Comparison of ENCODE assay signal across 1 cellular context in the genomic region with DNA sequence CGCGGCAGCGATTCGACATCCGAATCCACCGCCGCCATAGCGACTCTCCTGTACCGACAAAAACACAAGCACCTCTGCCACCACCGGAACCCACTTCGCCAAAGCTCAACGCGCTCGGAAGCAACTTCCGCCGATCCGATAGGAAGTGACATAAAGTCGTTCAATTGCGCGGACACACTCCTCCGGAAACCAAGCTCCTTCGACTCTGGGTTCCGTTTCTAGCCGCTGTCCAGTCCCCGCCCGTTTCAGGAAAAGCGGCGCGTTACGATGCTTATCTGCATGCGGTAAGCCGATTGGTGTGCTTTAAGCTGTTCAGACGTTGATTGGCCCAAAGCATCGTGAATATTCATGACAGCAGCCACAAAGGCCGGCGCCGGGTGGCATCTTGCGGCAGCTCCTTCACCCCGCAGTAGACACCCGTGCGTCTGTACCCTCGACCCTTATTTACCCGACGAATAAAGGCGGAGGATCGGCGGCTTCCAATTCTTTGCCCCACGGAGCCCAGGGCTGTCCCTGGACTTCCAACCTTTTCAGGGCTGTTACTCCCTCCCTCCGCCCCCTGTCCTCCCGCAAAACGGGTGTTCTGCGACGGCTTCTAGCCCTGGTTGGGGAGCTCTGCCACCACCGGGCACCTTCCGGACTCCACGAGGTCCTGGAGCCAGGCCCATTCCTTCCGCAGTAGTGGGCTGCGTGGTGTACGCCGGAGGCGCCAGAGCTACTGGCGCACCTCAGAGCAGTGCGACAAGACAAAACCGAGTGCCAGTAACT.
A peak's percentile ranks its signal among the peaks of the same experiment; 100 is the strongest.
TF ChIP-seq lines count a peak whose summit lies in the region.

A gene with protein sequence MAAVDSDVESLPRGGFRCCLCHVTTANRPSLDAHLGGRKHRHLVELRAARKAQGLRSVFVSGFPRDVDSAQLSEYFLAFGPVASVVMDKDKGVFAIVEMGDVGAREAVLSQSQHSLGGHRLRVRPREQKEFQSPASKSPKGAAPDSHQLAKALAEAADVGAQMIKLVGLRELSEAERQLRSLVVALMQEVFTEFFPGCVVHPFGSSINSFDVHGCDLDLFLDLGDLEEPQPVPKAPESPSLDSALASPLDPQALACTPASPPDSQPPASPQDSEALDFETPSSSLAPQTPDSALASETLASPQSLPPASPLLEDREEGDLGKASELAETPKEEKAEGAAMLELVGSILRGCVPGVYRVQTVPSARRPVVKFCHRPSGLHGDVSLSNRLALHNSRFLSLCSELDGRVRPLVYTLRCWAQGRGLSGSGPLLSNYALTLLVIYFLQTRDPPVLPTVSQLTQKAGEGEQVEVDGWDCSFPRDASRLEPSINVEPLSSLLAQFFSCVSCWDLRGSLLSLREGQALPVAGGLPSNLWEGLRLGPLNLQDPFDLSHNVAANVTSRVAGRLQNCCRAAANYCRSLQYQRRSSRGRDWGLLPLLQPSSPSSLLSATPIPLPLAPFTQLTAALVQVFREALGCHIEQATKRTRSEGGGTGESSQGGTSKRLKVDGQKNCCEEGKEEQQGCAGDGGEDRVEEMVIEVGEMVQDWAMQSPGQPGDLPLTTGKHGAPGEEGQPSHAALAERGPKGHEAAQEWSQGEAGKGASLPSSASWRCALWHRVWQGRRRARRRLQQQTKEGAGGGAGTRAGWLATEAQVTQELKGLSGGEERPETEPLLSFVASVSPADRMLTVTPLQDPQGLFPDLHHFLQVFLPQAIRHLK (minus strand): TSS at position 76 of the 768 bp plus-strand sequence. CDS start 38 bp downstream, at position 38.

TF ChIP-seq in HepG2, 621 proteins besides CTCF, POLR2A, EP300 and RAD21 (continued from another document and continues in another):
- TF ChIP-seq ZNF652 (CRISPR knock-in tag; IDR thresholded peaks at IDR 0.05; ENCODE audit: borderline replicate concordance, low read depth): peak; percentile 78; the same call in 1 of the 2 replicates
- TF ChIP-seq, protein P1, sequence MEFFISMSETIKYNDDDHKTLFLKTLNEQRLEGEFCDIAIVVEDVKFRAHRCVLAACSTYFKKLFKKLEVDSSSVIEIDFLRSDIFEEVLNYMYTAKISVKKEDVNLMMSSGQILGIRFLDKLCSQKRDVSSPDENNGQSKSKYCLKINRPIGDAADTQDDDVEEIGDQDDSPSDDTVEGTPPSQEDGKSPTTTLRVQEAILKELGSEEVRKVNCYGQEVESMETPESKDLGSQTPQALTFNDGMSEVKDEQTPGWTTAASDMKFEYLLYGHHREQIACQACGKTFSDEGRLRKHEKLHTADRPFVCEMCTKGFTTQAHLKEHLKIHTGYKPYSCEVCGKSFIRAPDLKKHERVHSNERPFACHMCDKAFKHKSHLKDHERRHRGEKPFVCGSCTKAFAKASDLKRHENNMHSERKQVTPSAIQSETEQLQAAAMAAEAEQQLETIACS (CRISPR knock-in tag; IDR thresholded peaks at IDR 0.05): no peak
- TF ChIP-seq HOXA5 (CRISPR knock-in tag; IDR thresholded peaks at IDR 0.05): peak; percentile 89
- TF ChIP-seq, protein P2, sequence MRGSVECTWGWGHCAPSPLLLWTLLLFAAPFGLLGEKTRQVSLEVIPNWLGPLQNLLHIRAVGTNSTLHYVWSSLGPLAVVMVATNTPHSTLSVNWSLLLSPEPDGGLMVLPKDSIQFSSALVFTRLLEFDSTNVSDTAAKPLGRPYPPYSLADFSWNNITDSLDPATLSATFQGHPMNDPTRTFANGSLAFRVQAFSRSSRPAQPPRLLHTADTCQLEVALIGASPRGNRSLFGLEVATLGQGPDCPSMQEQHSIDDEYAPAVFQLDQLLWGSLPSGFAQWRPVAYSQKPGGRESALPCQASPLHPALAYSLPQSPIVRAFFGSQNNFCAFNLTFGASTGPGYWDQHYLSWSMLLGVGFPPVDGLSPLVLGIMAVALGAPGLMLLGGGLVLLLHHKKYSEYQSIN (CRISPR knock-in tag; IDR thresholded peaks at IDR 0.05; ENCODE audit: borderline replicate concordance): no peak
- TF ChIP-seq KMT2B (CRISPR knock-in tag; IDR thresholded peaks at IDR 0.05): peak; percentile 90
- no peak for TF ChIP-seq ZNF329 (CRISPR knock-in tag; IDR thresholded peaks at IDR 0.05; ENCODE audit: low read depth)
- TF ChIP-seq ATM (IDR thresholded peaks at IDR 0.05; ENCODE audit: borderline replicate concordance): no peak
- TF ChIP-seq, protein P3, sequence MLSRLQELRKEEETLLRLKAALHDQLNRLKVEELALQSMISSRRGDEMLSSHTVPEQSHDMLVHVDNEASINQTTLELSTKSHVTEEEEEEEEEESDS (CRISPR knock-in tag; IDR thresholded peaks at IDR 0.05; ENCODE audit: borderline replicate concordance): peak; percentile 98
- no peak for TF ChIP-seq HNRNPUL1 (IDR thresholded peaks at IDR 0.05; ENCODE audit: low read depth, low read length)
- TF ChIP-seq, protein P4, sequence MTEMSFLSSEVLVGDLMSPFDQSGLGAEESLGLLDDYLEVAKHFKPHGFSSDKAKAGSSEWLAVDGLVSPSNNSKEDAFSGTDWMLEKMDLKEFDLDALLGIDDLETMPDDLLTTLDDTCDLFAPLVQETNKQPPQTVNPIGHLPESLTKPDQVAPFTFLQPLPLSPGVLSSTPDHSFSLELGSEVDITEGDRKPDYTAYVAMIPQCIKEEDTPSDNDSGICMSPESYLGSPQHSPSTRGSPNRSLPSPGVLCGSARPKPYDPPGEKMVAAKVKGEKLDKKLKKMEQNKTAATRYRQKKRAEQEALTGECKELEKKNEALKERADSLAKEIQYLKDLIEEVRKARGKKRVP (CRISPR knock-in tag; IDR thresholded peaks at IDR 0.05): peak in 1 of 2 experiments; percentile 53; a peak in 1 of 4 replicates
- TF ChIP-seq SCMH1 (CRISPR knock-in tag; IDR thresholded peaks at IDR 0.05; ENCODE audit: borderline replicate concordance): no peak
- TF ChIP-seq EHMT2 (IDR thresholded peaks at IDR 0.05; ENCODE audit: borderline replicate concordance, low read depth, low read length): no peak; the same call in 1 of the 2 replicates
- no peak for TF ChIP-seq ZNF234 (CRISPR knock-in tag; conservative IDR thresholded peaks at IDR 0.05)
- peak; percentile 95; the same call in 1 of the 2 replicates for TF ChIP-seq AHR (CRISPR knock-in tag; IDR thresholded peaks at IDR 0.05)
- no peak for TF ChIP-seq MTA3 (CRISPR knock-in tag; IDR thresholded peaks at IDR 0.05)
- TF ChIP-seq, protein P5, sequence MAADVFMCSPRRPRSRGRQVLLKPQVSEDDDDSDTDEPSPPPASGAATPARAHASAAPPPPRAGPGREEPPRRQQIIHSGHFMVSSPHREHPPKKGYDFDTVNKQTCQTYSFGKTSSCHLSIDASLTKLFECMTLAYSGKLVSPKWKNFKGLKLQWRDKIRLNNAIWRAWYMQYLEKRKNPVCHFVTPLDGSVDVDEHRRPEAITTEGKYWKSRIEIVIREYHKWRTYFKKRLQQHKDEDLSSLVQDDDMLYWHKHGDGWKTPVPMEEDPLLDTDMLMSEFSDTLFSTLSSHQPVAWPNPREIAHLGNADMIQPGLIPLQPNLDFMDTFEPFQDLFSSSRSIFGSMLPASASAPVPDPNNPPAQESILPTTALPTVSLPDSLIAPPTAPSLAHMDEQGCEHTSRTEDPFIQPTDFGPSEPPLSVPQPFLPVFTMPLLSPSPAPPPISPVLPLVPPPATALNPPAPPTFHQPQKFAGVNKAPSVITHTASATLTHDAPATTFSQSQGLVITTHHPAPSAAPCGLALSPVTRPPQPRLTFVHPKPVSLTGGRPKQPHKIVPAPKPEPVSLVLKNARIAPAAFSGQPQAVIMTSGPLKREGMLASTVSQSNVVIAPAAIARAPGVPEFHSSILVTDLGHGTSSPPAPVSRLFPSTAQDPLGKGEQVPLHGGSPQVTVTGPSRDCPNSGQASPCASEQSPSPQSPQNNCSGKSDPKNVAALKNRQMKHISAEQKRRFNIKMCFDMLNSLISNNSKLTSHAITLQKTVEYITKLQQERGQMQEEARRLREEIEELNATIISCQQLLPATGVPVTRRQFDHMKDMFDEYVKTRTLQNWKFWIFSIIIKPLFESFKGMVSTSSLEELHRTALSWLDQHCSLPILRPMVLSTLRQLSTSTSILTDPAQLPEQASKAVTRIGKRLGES (CRISPR knock-in tag; IDR thresholded peaks at IDR 0.05; ENCODE audit: borderline replicate concordance): no peak
- peak; percentile 97 for TF ChIP-seq PHF20 (CRISPR knock-in tag; IDR thresholded peaks at IDR 0.05)
- peak; percentile 74; the same call in 1 of the 2 replicates for TF ChIP-seq MAZ (IDR thresholded peaks at IDR 0.05; ENCODE audit: borderline replicate concordance, low read depth, low read length)
- peak; percentile 87 for TF ChIP-seq MAZ (CRISPR knock-in tag; IDR thresholded peaks at IDR 0.05; ENCODE audit: low read depth)
- peak; percentile 97 for TF ChIP-seq ZBTB38 (CRISPR knock-in tag; IDR thresholded peaks at IDR 0.05)
- TF ChIP-seq ZBTB7A (CRISPR knock-in tag; IDR thresholded peaks at IDR 0.05): no peak
- peak; percentile 80; the same call in 1 of the 2 replicates for TF ChIP-seq ZSCAN21 (CRISPR knock-in tag; IDR thresholded peaks at IDR 0.05; ENCODE audit: borderline replicate concordance)
- TF ChIP-seq ZNF619 (CRISPR knock-in tag; IDR thresholded peaks at IDR 0.05): peak; percentile 91; the same call in 1 of the 2 replicates
- peak; percentile 98 for TF ChIP-seq U2AF1 (optimal IDR thresholded peaks at IDR 0.05; ENCODE audit: low read depth, low read length)
- no peak for TF ChIP-seq ZNF101 (CRISPR knock-in tag; IDR thresholded peaks at IDR 0.05; ENCODE audit: borderline replicate concordance, low read depth)
- no peak; the same call in 1 of the 2 replicates for TF ChIP-seq ZNF878 (CRISPR knock-in tag; IDR thresholded peaks at IDR 0.05)
- peak; percentile 72 for TF ChIP-seq RBM39 (IDR thresholded peaks at IDR 0.05; ENCODE audit: low read depth, low read length, poor library complexity, severe bottlenecking)
- TF ChIP-seq ZNF674 (CRISPR knock-in tag; IDR thresholded peaks at IDR 0.05; ENCODE audit: low read depth): no peak
- TF ChIP-seq, protein P6, sequence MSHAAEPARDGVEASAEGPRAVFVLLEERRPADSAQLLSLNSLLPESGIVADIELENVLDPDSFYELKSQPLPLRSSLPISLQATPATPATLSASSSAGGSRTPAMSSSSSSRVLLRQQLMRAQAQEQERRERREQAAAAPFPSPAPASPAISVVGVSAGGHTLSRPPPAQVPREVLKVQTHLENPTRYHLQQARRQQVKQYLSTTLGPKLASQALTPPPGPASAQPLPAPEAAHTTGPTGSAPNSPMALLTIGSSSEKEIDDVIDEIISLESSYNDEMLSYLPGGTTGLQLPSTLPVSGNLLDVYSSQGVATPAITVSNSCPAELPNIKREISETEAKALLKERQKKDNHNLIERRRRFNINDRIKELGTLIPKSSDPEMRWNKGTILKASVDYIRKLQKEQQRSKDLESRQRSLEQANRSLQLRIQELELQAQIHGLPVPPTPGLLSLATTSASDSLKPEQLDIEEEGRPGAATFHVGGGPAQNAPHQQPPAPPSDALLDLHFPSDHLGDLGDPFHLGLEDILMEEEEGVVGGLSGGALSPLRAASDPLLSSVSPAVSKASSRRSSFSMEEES (CRISPR knock-in tag; IDR thresholded peaks at IDR 0.05): 0 out of 2 replicates have a peak, but pooled peaks have one; percentile 27
- peak; percentile 61; the same call in 1 of the 2 replicates for TF ChIP-seq ESRRA (CRISPR knock-in tag; IDR thresholded peaks at IDR 0.05; ENCODE audit: low read depth)
- peak; percentile 77 for TF ChIP-seq ZNF335 (CRISPR knock-in tag; IDR thresholded peaks at IDR 0.05)
- 0 out of 2 replicates have a peak, but pooled peaks have one; percentile 68 for TF ChIP-seq PCBP1 (IDR thresholded peaks at IDR 0.05; ENCODE audit: borderline replicate concordance, low read depth, low read length)
- 0 out of 2 replicates have a peak, but pooled peaks have one; percentile 73 for TF ChIP-seq GZF1 (CRISPR knock-in tag; IDR thresholded peaks at IDR 0.05)
- TF ChIP-seq, protein P7, sequence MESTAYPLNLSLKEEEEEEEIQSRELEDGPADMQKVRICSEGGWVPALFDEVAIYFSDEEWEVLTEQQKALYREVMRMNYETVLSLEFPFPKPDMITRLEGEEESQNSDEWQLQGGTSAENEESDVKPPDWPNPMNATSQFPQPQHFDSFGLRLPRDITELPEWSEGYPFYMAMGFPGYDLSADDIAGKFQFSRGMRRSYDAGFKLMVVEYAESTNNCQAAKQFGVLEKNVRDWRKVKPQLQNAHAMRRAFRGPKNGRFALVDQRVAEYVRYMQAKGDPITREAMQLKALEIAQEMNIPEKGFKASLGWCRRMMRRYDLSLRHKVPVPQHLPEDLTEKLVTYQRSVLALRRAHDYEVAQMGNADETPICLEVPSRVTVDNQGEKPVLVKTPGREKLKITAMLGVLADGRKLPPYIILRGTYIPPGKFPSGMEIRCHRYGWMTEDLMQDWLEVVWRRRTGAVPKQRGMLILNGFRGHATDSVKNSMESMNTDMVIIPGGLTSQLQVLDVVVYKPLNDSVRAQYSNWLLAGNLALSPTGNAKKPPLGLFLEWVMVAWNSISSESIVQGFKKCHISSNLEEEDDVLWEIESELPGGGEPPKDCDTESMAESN (CRISPR knock-in tag; conservative IDR thresholded peaks at IDR 0.05): peak; percentile 93
- no peak for TF ChIP-seq FLYWCH1 (CRISPR knock-in tag; IDR thresholded peaks at IDR 0.05)
- TF ChIP-seq, protein P8, sequence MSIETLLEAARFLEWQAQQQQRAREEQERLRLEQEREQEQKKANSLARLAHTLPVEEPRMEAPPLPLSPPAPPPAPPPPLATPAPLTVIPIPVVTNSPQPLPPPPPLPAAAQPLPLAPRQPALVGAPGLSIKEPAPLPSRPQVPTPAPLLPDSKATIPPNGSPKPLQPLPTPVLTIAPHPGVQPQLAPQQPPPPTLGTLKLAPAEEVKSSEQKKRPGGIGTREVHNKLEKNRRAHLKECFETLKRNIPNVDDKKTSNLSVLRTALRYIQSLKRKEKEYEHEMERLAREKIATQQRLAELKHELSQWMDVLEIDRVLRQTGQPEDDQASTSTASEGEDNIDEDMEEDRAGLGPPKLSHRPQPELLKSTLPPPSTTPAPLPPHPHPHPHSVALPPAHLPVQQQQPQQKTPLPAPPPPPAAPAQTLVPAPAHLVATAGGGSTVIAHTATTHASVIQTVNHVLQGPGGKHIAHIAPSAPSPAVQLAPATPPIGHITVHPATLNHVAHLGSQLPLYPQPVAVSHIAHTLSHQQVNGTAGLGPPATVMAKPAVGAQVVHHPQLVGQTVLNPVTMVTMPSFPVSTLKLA (IDR thresholded peaks at IDR 0.05): peak; percentile 74
- TF ChIP-seq, protein P9, sequence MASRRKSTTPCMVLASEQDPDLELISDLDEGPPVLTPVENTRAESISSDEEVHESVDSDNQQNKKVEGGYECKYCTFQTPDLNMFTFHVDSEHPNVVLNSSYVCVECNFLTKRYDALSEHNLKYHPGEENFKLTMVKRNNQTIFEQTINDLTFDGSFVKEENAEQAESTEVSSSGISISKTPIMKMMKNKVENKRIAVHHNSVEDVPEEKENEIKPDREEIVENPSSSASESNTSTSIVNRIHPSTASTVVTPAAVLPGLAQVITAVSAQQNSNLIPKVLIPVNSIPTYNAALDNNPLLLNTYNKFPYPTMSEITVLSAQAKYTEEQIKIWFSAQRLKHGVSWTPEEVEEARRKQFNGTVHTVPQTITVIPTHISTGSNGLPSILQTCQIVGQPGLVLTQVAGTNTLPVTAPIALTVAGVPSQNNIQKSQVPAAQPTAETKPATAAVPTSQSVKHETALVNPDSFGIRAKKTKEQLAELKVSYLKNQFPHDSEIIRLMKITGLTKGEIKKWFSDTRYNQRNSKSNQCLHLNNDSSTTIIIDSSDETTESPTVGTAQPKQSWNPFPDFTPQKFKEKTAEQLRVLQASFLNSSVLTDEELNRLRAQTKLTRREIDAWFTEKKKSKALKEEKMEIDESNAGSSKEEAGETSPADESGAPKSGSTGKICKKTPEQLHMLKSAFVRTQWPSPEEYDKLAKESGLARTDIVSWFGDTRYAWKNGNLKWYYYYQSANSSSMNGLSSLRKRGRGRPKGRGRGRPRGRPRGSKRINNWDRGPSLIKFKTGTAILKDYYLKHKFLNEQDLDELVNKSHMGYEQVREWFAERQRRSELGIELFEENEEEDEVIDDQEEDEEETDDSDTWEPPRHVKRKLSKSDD (CRISPR knock-in tag; IDR thresholded peaks at IDR 0.05; ENCODE audit: low read depth): peak; percentile 89; the same call in 1 of the 2 replicates
